ENCODE assay signal across 20 cellular contexts in the genomic region with DNA sequence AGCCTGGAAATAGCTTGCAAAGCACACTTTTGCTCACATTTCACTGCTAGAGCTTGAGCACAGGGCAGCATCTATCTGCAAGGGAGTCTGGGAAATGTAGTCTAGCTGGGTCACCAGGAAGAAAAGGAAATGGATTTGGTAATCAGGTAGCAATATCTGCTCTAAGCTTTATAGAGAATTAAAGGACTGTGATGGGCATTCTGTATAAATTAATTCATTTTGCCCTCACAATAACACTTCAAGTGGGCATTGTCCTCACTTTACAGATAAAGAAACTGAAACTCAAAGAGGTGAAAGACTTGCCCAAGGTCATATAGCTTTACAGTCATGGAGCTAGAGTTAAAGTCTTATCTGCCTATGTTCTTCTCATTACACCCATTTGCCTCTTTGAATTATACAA. TPM values are rescaled to one million over a fixed set of nuclear protein-coding genes. Genes with fewer than 3 reads are reported as not detected.
DNase-seq lines count a peak whose midpoint lies in the region; ATAC-seq, FAIRE-seq and TF ChIP-seq lines count a peak whose summit lies in the region.
"Had no signal": no experiment of that assay in that cellular context is flagged by ENCODE, and none has a peak within 500 bp of the region (broad histone marks: within the 10 kb centered on the region; RNA-seq: fewer than 3 reads in every experiment).

No MANE protein-coding gene starts in this region.

- H3K79me2 ChIP-seq in OCI-LY1 (ENCODE audit: insufficient read depth, low read length) (no peaks in the 10 kb centered on the region), hepatocyte (no peaks in the 10 kb centered on the region)

- H3K9me3 ChIP-seq in OCI-LY1 (ENCODE audit: low read length) (no peaks in the 10 kb centered on the region), hepatocyte (ENCODE audit: low read depth) (no peaks in the 10 kb centered on the region)
- H3K9me3 ChIP-seq: ascending aorta, spleen, tibial nerve had no signal

- H3K9me2 ChIP-seq in OCI-LY1 (ENCODE audit: low read depth, low read length) = no peaks in the 10 kb centered on the region
- no peaks in the 10 kb centered on the region for H3K9me2 ChIP-seq in hepatocyte (replicated peaks; ENCODE audit: insufficient read depth)

- in situ Hi-C loops in G401 (cut with HindIII; ENCODE audit: low sequenced_read_pairs) = no loop called here

- H3K4me2 ChIP-seq in OCI-LY1 (ENCODE audit: low read length) (peak overlapping the region; percentile 28), hepatocyte (no peak overlapping the region)
- H3K4me2 ChIP-seq: neural progenitor cell had no signal

- no peak for TF ChIP-seq POLR2A in GM12892 (IDR thresholded peaks at IDR 0.05; ENCODE audit: low read depth, low read length)

- H3K27me3 ChIP-seq in OCI-LY1 (ENCODE audit: insufficient read depth, low read length) (no peaks in the 10 kb centered on the region), hepatocyte (no peaks in the 10 kb centered on the region), dorsolateral prefrontal cortex (no peaks in the 10 kb centered on the region)
- H3K27me3 ChIP-seq: ascending aorta, neural progenitor cell, spleen, tibial nerve had no signal

- no peaks in the 10 kb centered on the region for H4K20me1 ChIP-seq in OCI-LY1 (ENCODE audit: insufficient read depth, low read length)
- no peaks in the 10 kb centered on the region for H4K20me1 ChIP-seq in hepatocyte (ENCODE audit: insufficient read depth, poor library complexity, severe bottlenecking)

- H3K4me3 ChIP-seq in OCI-LY1 (ENCODE audit: low read depth, low read length, poor library complexity, severe bottlenecking) = no peak overlapping the region
- no peak overlapping the region for H3K4me3 ChIP-seq in hepatocyte
- no peak overlapping the region for H3K4me3 ChIP-seq in dorsolateral prefrontal cortex
- H3K4me3 ChIP-seq: ascending aorta, neural progenitor cell, spleen, tibial nerve had no signal

- H3K4me1 ChIP-seq in OCI-LY1 (ENCODE audit: insufficient read depth, low read length, severe bottlenecking) = peaks cover 37% of the 10 kb centered on the region
- H3K4me1 ChIP-seq in hepatocyte (ENCODE audit: insufficient read depth) = no peaks in the 10 kb centered on the region
- H3K4me1 ChIP-seq: ascending aorta had no signal

- DNase-seq in DMS53 (lab: John Stamatoyannopoulos, UW) (peak; percentile 26), DMS53 treated with DMSO at 0.1 percent for 48 hours (lab: John Stamatoyannopoulos, UW; ENCODE audit: unreplicated experiment) (no peak), GM12892 (ENCODE audit: insufficient read length) (no peak), hepatocyte (ENCODE audit: low spot score) (no peak), G401 (ENCODE audit: low spot score) (no peak), dorsolateral prefrontal cortex (no peak)
- DNase-seq: activated effector memory CD4-positive, alpha-beta T cell treated with anti-CD3 and anti-CD28 coated beads, Interleukin-2, amount 50 U/mL, for 16 hours; C1 segment of cervical spinal cord; NCI-H1092; NCI-H2081; NCI-H526; spleen had no signal

- H3K27ac ChIP-seq in OCI-LY1 (ENCODE audit: low read depth, low read length, poor library complexity, severe bottlenecking) (peak overlapping the region; percentile 81), hepatocyte (no peak overlapping the region), dorsolateral prefrontal cortex (no peak overlapping the region)
- H3K27ac ChIP-seq: 22Rv1, ascending aorta, neural progenitor cell, spleen, tibial nerve had no signal

- intact Hi-C loops in dorsolateral prefrontal cortex (cut with DNase I) = no loop called here

- FAIRE-seq in GM12892 (lab: Jason Lieb, UNC) = peak; percentile 33
- FAIRE-seq: GM19239 had no signal

- peaks cover 6% of the 10 kb centered on the region; the same call in 1 of the 2 replicates for H3F3A ChIP-seq in OCI-LY1 (ENCODE audit: insufficient read depth, low read length)

- H3K36me3 ChIP-seq in OCI-LY1 (ENCODE audit: insufficient read depth, low read length) (no peaks in the 10 kb centered on the region), hepatocyte (replicated peaks; ENCODE audit: insufficient read depth, low read depth) (no peaks in the 10 kb centered on the region)
- H3K36me3 ChIP-seq: ascending aorta, neural progenitor cell, spleen, tibial nerve had no signal

- peak overlapping the region; percentile 7; the same call in 1 of the 2 replicates for H2AFZ ChIP-seq in OCI-LY1 (ENCODE audit: low read length)
- peak overlapping the region; percentile 12 for H2AFZ ChIP-seq in hepatocyte
- H2AFZ ChIP-seq: neural progenitor cell had no signal

- H3K9ac ChIP-seq in OCI-LY1 (ENCODE audit: low read length) = no peak overlapping the region
- H3K9ac ChIP-seq: neural progenitor cell had no signal

- TF ChIP-seq CTCF in OCI-LY1 (IDR thresholded peaks at IDR 0.05; ENCODE audit: low read length) = no peak
- TF ChIP-seq CTCF in hepatocyte (IDR thresholded peaks at IDR 0.05; ENCODE audit: poor library complexity) = no peak
- no peak for TF ChIP-seq CTCF in dorsolateral prefrontal cortex (IDR thresholded peaks at IDR 0.05 in 54 of 56, conservative IDR thresholded peaks at IDR 0.05 in 2 of 56; ENCODE audit: low read depth in 1 of 56, partially characterized antibody in 56 of 56)

- ATAC-seq in HG02981 (IDR thresholded peaks at IDR 0.05; ENCODE audit: unreplicated experiment) = no peak
- ATAC-seq: stimulated activated effector memory CD8-positive, alpha-beta T cell treated with anti-CD3 and anti-CD28 coated beads, Interleukin-12 subunit alpha, Interleukin-12 subunit beta, amount 100 ng/mL, for 72 hours had no signal

RNA-seq across cellular contexts. Expression of a gene that starts 25.0 kb away (rescaled TPM):
- polyA plus RNA-seq in GM12892 (2012; ENCODE audit: missing spikeins) = 6.9 TPM
- total RNA-seq in hepatocyte = 16.4 and 21.0 TPM in 2 replicates
- polyA plus RNA-seq in hepatocyte = 7.5 and 9.3 TPM in 2 replicates
- total RNA-seq in G401 (2014; rRNA removed; shearing (Covaris generic)) = 1.3 and 1.5 TPM in 2 replicates
- total RNA-seq in dorsolateral prefrontal cortex = 10 to 100 TPM; 28.6 to 58.8 (median 37.2) TPM
